Comparison of ENCODE assay signal across 18 cellular contexts in genomic region chrX:46611658-46612362, GRCh38. TPM values are rescaled to one million over a fixed set of nuclear protein-coding genes. Genes with fewer than 3 reads are reported as not detected.
DNase-seq lines count a peak whose midpoint lies in the region; ATAC-seq and TF ChIP-seq lines count a peak whose summit lies in the region.
"Had no signal": no experiment of that assay in that cellular context is flagged by ENCODE, and none has a peak within 500 bp of the region (broad histone marks: within the 10 kb centered on the region; RNA-seq: fewer than 3 reads in every experiment).

No MANE protein-coding gene starts in this region.

- intact Hi-C loops in activated naive CD4-positive, alpha-beta T cell treated with anti-CD3 and anti-CD28 coated beads for 36 hours (cut with micrococcal nuclease), result no loop called here
- intact Hi-C loops in activated T-helper 2 cell treated with anti-CD3 and anti-CD28 coated beads, Interferon-gamma antibody, Interleukin-2, Interleukin-4, amounts not matched to agents 10 μg/mL and 5 μg/mL and 100 μg/mL, durations not matched to agents 14 hours and 24 hours and 36 hours (cut with micrococcal nuclease), result no loop called here
- intact Hi-C loops in naive thymus-derived CD4-positive, alpha-beta T cell (cut with micrococcal nuclease), result loop anchor here (1.0 to 2.0 kb wide), 4 partner anchors 16 to 40 kb away; no protein-coding TSS in a partner anchor

- peaks cover 24% of the 10 kb centered on the region for H3K4me1 Mint-ChIP-seq in activated naive CD4-positive, alpha-beta T cell treated with anti-CD3 and anti-CD28 coated beads for 36 hours (ENCODE audit: low read depth)
- H3K4me1 Mint-ChIP-seq in activated T-helper 2 cell treated with anti-CD3 and anti-CD28 coated beads, Interferon-gamma antibody, Interleukin-2, Interleukin-4, amounts not matched to agents 10 μg/mL and 5 μg/mL and 100 μg/mL, durations not matched to agents 14 hours and 24 hours and 36 hours (ENCODE audit: low read depth), result peaks cover 32% of the 10 kb centered on the region
- peaks cover 8 to 63% (median 31%) of the 10 kb centered on the region in 7 donors for H3K4me1 Mint-ChIP-seq in naive thymus-derived CD4-positive, alpha-beta T cell
- H3K4me1 Mint-ChIP-seq in GM23338, result peaks cover 3% of the 10 kb centered on the region; the same call in 2 of the 3 replicates

- no peaks in the 10 kb centered on the region for H3K27me3 ChIP-seq in naive thymus-derived CD4-positive, alpha-beta T cell (ENCODE audit: control insufficient read depth in 2 of 2, insufficient read depth in 2 of 2, low read length in 2 of 2)
- no peaks in the 10 kb centered on the region for H3K27me3 ChIP-seq in GM23338 (ENCODE audit: insufficient read depth)
- H3K27me3 ChIP-seq: ovary, suprapubic skin had no signal

- no peaks in the 10 kb centered on the region for H3K9me3 ChIP-seq in naive thymus-derived CD4-positive, alpha-beta T cell (ENCODE audit: control insufficient read depth in 2 of 3, low read length in 3 of 3)
- H3K9me3 ChIP-seq: ovary, suprapubic skin had no signal

- no peak overlapping the region for H3K4me2 ChIP-seq in GM23338

- TF ChIP-seq CTCF in RWPE1 (conservative IDR thresholded peaks at IDR 0.05; ENCODE audit: low read depth) (no peak), GM23338 (conservative IDR thresholded peaks at IDR 0.05; ENCODE audit: low read depth in 2 of 2) (no peak)

- no peaks in the 10 kb centered on the region for H3F3A ChIP-seq in GM23338 (replicated peaks; ENCODE audit: low read depth)

- no peaks in the 10 kb centered on the region for H3K9me2 ChIP-seq in GM23338 (ENCODE audit: insufficient read depth)

- H3K4me1 ChIP-seq in naive thymus-derived CD4-positive, alpha-beta T cell (ENCODE audit: control insufficient read depth in 2 of 2, insufficient read depth in 2 of 2, low read length in 2 of 2), result peaks cover 21 to 29% of the 10 kb centered on the region in 2 donors
- no peaks in the 10 kb centered on the region for H3K4me1 ChIP-seq in GM23338 (ENCODE audit: insufficient read depth)
- H3K4me1 ChIP-seq: suprapubic skin had no signal

- peak overlapping the region; percentile 35 for H3K4me3 ChIP-seq in naive thymus-derived CD4-positive, alpha-beta T cell (ENCODE audit: low read length)
- no peak overlapping the region for H3K4me3 ChIP-seq in GM23338
- H3K4me3 ChIP-seq: ovary, suprapubic skin had no signal

- H2AFZ ChIP-seq in GM23338, result no peak overlapping the region

- H3K27ac Mint-ChIP-seq in activated naive CD4-positive, alpha-beta T cell treated with anti-CD3 and anti-CD28 coated beads for 36 hours, result no peak overlapping the region
- peak overlapping the region; percentile 12 for H3K27ac Mint-ChIP-seq in activated T-helper 2 cell treated with anti-CD3 and anti-CD28 coated beads, Interferon-gamma antibody, Interleukin-2, Interleukin-4, amounts not matched to agents 10 μg/mL and 5 μg/mL and 100 μg/mL, durations not matched to agents 14 hours and 24 hours and 36 hours
- peak overlapping the region in 4 of 9 donors; percentile 5 to 85 (median 41) for H3K27ac Mint-ChIP-seq in naive thymus-derived CD4-positive, alpha-beta T cell
- H3K27ac Mint-ChIP-seq in GM23338, result no peak overlapping the region; the same call in 1 of the 2 replicates

- CTCF ChIA-PET in activated naive CD4-positive, alpha-beta T cell treated with anti-CD3 and anti-CD28 coated beads for 36 hours (lab: Charles Lee), result interaction anchor here (0.6 to 1.2 kb wide), 3 partner anchors 14 to 39 kb away, joined by 3 read pairs; no protein-coding TSS in a partner anchor
- CTCF ChIA-PET in naive thymus-derived CD4-positive, alpha-beta T cell (lab: Charles Lee), result interaction anchor here (0.6 to 1.2 kb wide), 2 partner anchors 32 to 143 kb away, joined by 3 read pairs; no protein-coding TSS in a partner anchor
- CTCF ChIA-PET in RWPE1 (lab: Yijun Ruan, JAX), result interaction anchor here (0.6 kb wide), 1 partner anchor 440 kb away, joined by 5 read pairs; no protein-coding TSS in a partner anchor

- peak; percentile 41 for DNase-seq in activated naive CD4-positive, alpha-beta T cell treated with anti-CD3 and anti-CD28 coated beads for 36 hours
- DNase-seq in activated naive CD4-positive, alpha-beta T cell (lab: John Stamatoyannopoulos, UW), result no peak
- DNase-seq in T follicular helper cell (ENCODE audit: low read depth) (peak; percentile 3), RWPE1 (ENCODE audit: low spot score) (no peak), GM23338 (ENCODE audit: low spot score) (no peak), NCI-H1105 (lab: John Stamatoyannopoulos, UW) (no peak)
- DNase-seq in activated T-helper 2 cell treated with anti-CD3 and anti-CD28 coated beads, Interferon-gamma antibody, Interleukin-2, Interleukin-4, amounts not matched to agents 10 μg/mL and 5 μg/mL and 100 μg/mL, durations not matched to agents 14 hours and 24 hours and 36 hours (ENCODE audit: low spot score), result no peak
- peak in 6 of 9 donors; percentile 49 to 71 (median 62) for DNase-seq in naive thymus-derived CD4-positive, alpha-beta T cell
- DNase-seq: anterior cingulate cortex; COR-L47; GOT3; kidney; mammary epithelial cell; NCI-H1436; NCI-H82; ovary; stimulated activated CD4-positive, alpha-beta T cell treated with anti-CD3 and anti-CD28 coated beads, Interleukin-2, amount 100 ng/mL, for 24 hours had no signal

- H4K20me1 ChIP-seq in GM23338 (replicated peaks; ENCODE audit: insufficient read depth), result no peaks in the 10 kb centered on the region

- ATAC-seq in naive thymus-derived CD4-positive, alpha-beta T cell, result peak; percentile 84
- ATAC-seq in GM23338, result no peak

- H3K36me3 ChIP-seq in naive thymus-derived CD4-positive, alpha-beta T cell (ENCODE audit: control insufficient read depth in 2 of 3, insufficient read depth in 3 of 3, low read length in 3 of 3), result no peaks in the 10 kb centered on the region
- no peaks in the 10 kb centered on the region for H3K36me3 ChIP-seq in GM23338 (ENCODE audit: insufficient read depth)
- H3K36me3 ChIP-seq: ovary, suprapubic skin had no signal

- POLR2A ChIA-PET in naive thymus-derived CD4-positive, alpha-beta T cell (lab: Charles Lee), result interaction anchor here (1.0 to 1.7 kb wide), 4 partner anchors 9 to 37 kb away, joined by 3 to 6 read pairs (median 5); no protein-coding TSS in a partner anchor
- POLR2A ChIA-PET in RWPE1 (lab: Yijun Ruan, JAX; ENCODE audit: low non-redundant PET), result no interaction called here

- H3K36me3 Mint-ChIP-seq in activated naive CD4-positive, alpha-beta T cell treated with anti-CD3 and anti-CD28 coated beads for 36 hours (ENCODE audit: low read depth), result peaks cover 11% of the 10 kb centered on the region
- H3K36me3 Mint-ChIP-seq in activated T-helper 2 cell treated with anti-CD3 and anti-CD28 coated beads, Interferon-gamma antibody, Interleukin-2, Interleukin-4, amounts not matched to agents 10 μg/mL and 5 μg/mL and 100 μg/mL, durations not matched to agents 14 hours and 24 hours and 36 hours (ENCODE audit: low read depth), result peaks cover 53% of the 10 kb centered on the region
- H3K36me3 Mint-ChIP-seq in naive thymus-derived CD4-positive, alpha-beta T cell, result peaks cover 0 to 19% (median 0%) of the 10 kb centered on the region in 5 donors
- peaks cover 4% of the 10 kb centered on the region; the same call in 1 of the 3 replicates for H3K36me3 Mint-ChIP-seq in GM23338 (ENCODE audit: low read depth)

- H3K79me2 ChIP-seq in GM23338 (replicated peaks; ENCODE audit: insufficient read depth), result no peaks in the 10 kb centered on the region

- H3K27ac ChIP-seq in naive thymus-derived CD4-positive, alpha-beta T cell (ENCODE audit: low read depth, low read length), result no peak overlapping the region
- H3K27ac ChIP-seq in RWPE1 (no peak overlapping the region), GM23338 (ENCODE audit: low read depth) (no peak overlapping the region)
- H3K27ac ChIP-seq: ovary, suprapubic skin had no signal

- no peaks in the 10 kb centered on the region for H3K9me3 Mint-ChIP-seq in activated naive CD4-positive, alpha-beta T cell treated with anti-CD3 and anti-CD28 coated beads for 36 hours
- no peaks in the 10 kb centered on the region for H3K9me3 Mint-ChIP-seq in activated T-helper 2 cell treated with anti-CD3 and anti-CD28 coated beads, Interferon-gamma antibody, Interleukin-2, Interleukin-4, amounts not matched to agents 10 μg/mL and 5 μg/mL and 100 μg/mL, durations not matched to agents 14 hours and 24 hours and 36 hours
- no peaks in the 10 kb centered on the region for H3K9me3 Mint-ChIP-seq in naive thymus-derived CD4-positive, alpha-beta T cell
- no peaks in the 10 kb centered on the region for H3K9me3 Mint-ChIP-seq in GM23338

- H3K27me3 Mint-ChIP-seq in activated naive CD4-positive, alpha-beta T cell treated with anti-CD3 and anti-CD28 coated beads for 36 hours (ENCODE audit: low read depth), result no peaks in the 10 kb centered on the region
- H3K27me3 Mint-ChIP-seq in activated T-helper 2 cell treated with anti-CD3 and anti-CD28 coated beads, Interferon-gamma antibody, Interleukin-2, Interleukin-4, amounts not matched to agents 10 μg/mL and 5 μg/mL and 100 μg/mL, durations not matched to agents 14 hours and 24 hours and 36 hours (ENCODE audit: low read depth), result no peaks in the 10 kb centered on the region
- H3K27me3 Mint-ChIP-seq in naive thymus-derived CD4-positive, alpha-beta T cell, result peaks cover 0 to 17% (median under 1%) of the 10 kb centered on the region in 5 donors
- H3K27me3 Mint-ChIP-seq in GM23338 (ENCODE audit: insufficient read depth, low read depth, poor library complexity), result no peaks in the 10 kb centered on the region

- H3K4me3 Mint-ChIP-seq in activated naive CD4-positive, alpha-beta T cell treated with anti-CD3 and anti-CD28 coated beads for 36 hours, result no peak overlapping the region
- H3K4me3 Mint-ChIP-seq in activated T-helper 2 cell treated with anti-CD3 and anti-CD28 coated beads, Interferon-gamma antibody, Interleukin-2, Interleukin-4, amounts not matched to agents 10 μg/mL and 5 μg/mL and 100 μg/mL, durations not matched to agents 14 hours and 24 hours and 36 hours (ENCODE audit: low read depth), result no peak overlapping the region
- peak overlapping the region; percentile 22 to 80 (median 71) for H3K4me3 Mint-ChIP-seq in naive thymus-derived CD4-positive, alpha-beta T cell
- H3K4me3 Mint-ChIP-seq in GM23338, result no peak overlapping the region

TF ChIP-seq in GM23338, 12 proteins besides CTCF, POLR2A, EP300 and RAD21 (continues in another document):
- TF ChIP-seq ZNF331 (CRISPR knock-in tag; IDR thresholded peaks at IDR 0.05; ENCODE audit: low read depth) (no peak), JUNB (IDR thresholded peaks at IDR 0.05; ENCODE audit: unreplicated experiment) (no peak), ZNF114 (CRISPR knock-in tag; IDR thresholded peaks at IDR 0.05) (no peak), CREB1 (CRISPR knock-in tag; IDR thresholded peaks at IDR 0.05; ENCODE audit: low read depth) (no peak)

RNA-seq across cellular contexts. Expression of gene CHST7, which starts 38.2 kb away (rescaled TPM):
- total RNA-seq in activated naive CD4-positive, alpha-beta T cell treated with anti-CD3 and anti-CD28 coated beads for 36 hours, result under 1 TPM; 0.79 to 0.99 TPM
- total RNA-seq in activated T-helper 2 cell treated with anti-CD3 and anti-CD28 coated beads, Interferon-gamma antibody, Interleukin-2, Interleukin-4, amounts not matched to agents 10 μg/mL and 5 μg/mL and 100 μg/mL, durations not matched to agents 14 hours and 24 hours and 36 hours, result 3.8 TPM in 2 replicates
- 1 to 10 TPM; 2.1 to 7.2 (median 2.3) TPM for total RNA-seq in naive thymus-derived CD4-positive, alpha-beta T cell
- 1 to 10 TPM; 3.0 to 3.1 TPM for polyA plus RNA-seq in naive thymus-derived CD4-positive, alpha-beta T cell
- 23.9 and 27.2 TPM in 2 replicates for total RNA-seq in GM23338 (2014; rRNA removed; shearing (Covaris generic))
- polyA plus RNA-seq in GM23338 (2016; fragmentation: Nextera tagmentation; extraction: Ambion mirVana), result 7.6 and 8.7 TPM in 2 replicates

Comparison
In these comparisons a context has a peak if more than half of its experiments do, and no peak if none do; other contexts are left out.
1. DNase-seq: peak in activated naive CD4-positive, alpha-beta T cell treated with anti-CD3 and anti-CD28 coated beads for 36 hours (single experiment), T follicular helper cell (single experiment) and naive thymus-derived CD4-positive, alpha-beta T cell (6 of 9); none in activated naive CD4-positive, alpha-beta T cell (0 of 4), activated T-helper 2 cell treated with anti-CD3 and anti-CD28 coated beads, Interferon-gamma antibody, Interleukin-2, Interleukin-4, amounts not matched to agents 10 μg/mL and 5 μg/mL and 100 μg/mL, durations not matched to agents 14 hours and 24 hours and 36 hours (single experiment), RWPE1 (single experiment), GM23338 (single experiment) and NCI-H1105 (single experiment).
2. H3K4me3 Mint-ChIP-seq: peak in naive thymus-derived CD4-positive, alpha-beta T cell (10 of 10); none in activated naive CD4-positive, alpha-beta T cell treated with anti-CD3 and anti-CD28 coated beads for 36 hours (single experiment), activated T-helper 2 cell treated with anti-CD3 and anti-CD28 coated beads, Interferon-gamma antibody, Interleukin-2, Interleukin-4, amounts not matched to agents 10 μg/mL and 5 μg/mL and 100 μg/mL, durations not matched to agents 14 hours and 24 hours and 36 hours (single experiment) and GM23338 (single experiment).
3. intact Hi-C loops: an anchor here in naive thymus-derived CD4-positive, alpha-beta T cell (1.0 to 2.0 kb wide); none called in activated naive CD4-positive, alpha-beta T cell treated with anti-CD3 and anti-CD28 coated beads for 36 hours and activated T-helper 2 cell treated with anti-CD3 and anti-CD28 coated beads, Interferon-gamma antibody, Interleukin-2, Interleukin-4, amounts not matched to agents 10 μg/mL and 5 μg/mL and 100 μg/mL, durations not matched to agents 14 hours and 24 hours and 36 hours.